8 cellular contexts compared by ENCODE assay signal in genomic region chr17:2138318-2138717, GRCh38.
A peak's percentile ranks its signal among the peaks of the same experiment; 100 is the strongest.
DNase-seq lines count a peak whose midpoint lies in the region; ATAC-seq lines count a peak whose summit lies in the region.

No MANE protein-coding gene starts in this region.

- H3K36me3 Mint-ChIP-seq in T-helper 17 cell (ENCODE audit: low read depth): peaks cover 2% of the 10 kb centered on the region

- peaks cover 17% of the 10 kb centered on the region for H3K4me1 Mint-ChIP-seq in T-helper 17 cell

- no peaks in the 10 kb centered on the region for H3K9me3 ChIP-seq in T-helper 17 cell (ENCODE audit: control insufficient read depth, low read length, poor library complexity, severe bottlenecking)

- no peaks in the 10 kb centered on the region for H3K27me3 Mint-ChIP-seq in T-helper 17 cell

- DNase-seq in NCI-H2171 treated with DMSO at 0.1 percent for 48 hours (lab: John Stamatoyannopoulos, UW) (peak; percentile 45), NCI-H2171 (lab: John Stamatoyannopoulos, UW) (no peak), T-helper 17 cell (no peak), left colon (peak; percentile 27 to 41), NCI-H1048 (lab: John Stamatoyannopoulos, UW) (no peak), NCI-H2081 (lab: John Stamatoyannopoulos, UW) (no peak), inferior parietal cortex (ENCODE audit: extremely low spot score) (no peak)

- ATAC-seq in HG02678 (IDR thresholded peaks at IDR 0.05; ENCODE audit: unreplicated experiment) (peak; percentile 75), T-helper 17 cell (peak; percentile 63), left colon (peak; percentile 59)

- no peak overlapping the region for H3K4me3 Mint-ChIP-seq in T-helper 17 cell

- peak overlapping the region; percentile 67 for H3K27ac Mint-ChIP-seq in T-helper 17 cell

- intact Hi-C loops in left colon (cut with DNase I, micrococcal nuclease): no loop called here

Comparison
In these comparisons a context has a peak if more than half of its experiments do, and no peak if none do; other contexts are left out.
1. DNase-seq: peak in NCI-H2171 treated with DMSO at 0.1 percent for 48 hours (single experiment) and left colon (2 of 2); none in NCI-H2171 (single experiment), T-helper 17 cell (0 of 3), NCI-H1048 (single experiment), NCI-H2081 (0 of 2) and inferior parietal cortex (single experiment).
2. Peak in every context shown above with its lines, with median percentiles within 50 percentile points of each other: ATAC-seq.